17 cellular contexts compared by ENCODE assay signal in genomic region chr9:117535439-117535838, GRCh38.
A peak's percentile ranks its signal among the peaks of the same experiment; 100 is the strongest.
DNase-seq lines count a peak whose midpoint lies in the region; ATAC-seq and TF ChIP-seq lines count a peak whose summit lies in the region.
"Had no signal": no experiment of that assay in that cellular context is flagged by ENCODE, and none has a peak within 500 bp of the region (broad histone marks: within the 10 kb centered on the region; RNA-seq: fewer than 3 reads in every experiment).

No MANE protein-coding gene starts in this region.

- H3K27me3 ChIP-seq in NT2/D1 (ENCODE audit: insufficient read depth, insufficient read length) (no peaks in the 10 kb centered on the region), lower lobe of right lung (ENCODE audit: low read depth) (no peaks in the 10 kb centered on the region), foreskin keratinocyte (no peaks in the 10 kb centered on the region)
- H3K27me3 ChIP-seq: body of pancreas, MG63 had no signal

- H3K36me3 ChIP-seq in NT2/D1 (ENCODE audit: insufficient read depth, insufficient read length, low read length) (no peaks in the 10 kb centered on the region), lower lobe of right lung (no peaks in the 10 kb centered on the region)
- H3K36me3 ChIP-seq: MG63 had no signal

- no peak overlapping the region for H3K27ac ChIP-seq in lower lobe of right lung
- no peak overlapping the region for H3K27ac ChIP-seq in RWPE1
- no peak overlapping the region for H3K27ac ChIP-seq in foreskin keratinocyte
- H3K27ac ChIP-seq: body of pancreas had no signal

- H3K9ac ChIP-seq in NT2/D1 (ENCODE audit: insufficient read length, low read depth): no peak overlapping the region

- POLR2A ChIA-PET in RWPE1 (lab: Yijun Ruan, JAX; ENCODE audit: low non-redundant PET): no interaction called here

- DNase-seq in NCI-H524 (lab: John Stamatoyannopoulos, UW): peak; percentile 15 to 68
- no peak for DNase-seq in NCI-H524 treated with DMSO at 0.1 percent for 48 hours (lab: John Stamatoyannopoulos, UW)
- peak; percentile 9 for DNase-seq in NT2/D1 (ENCODE audit: low read depth, low spot score)
- peak; percentile 41 for DNase-seq in iPS-NIHi7 (ENCODE audit: extremely low spot score)
- DNase-seq in superior temporal gyrus (ENCODE audit: extremely low spot score): peak; percentile 26
- DNase-seq in lower lobe of right lung: no peak
- DNase-seq in RWPE1 (ENCODE audit: low spot score): no peak
- no peak for DNase-seq in foreskin keratinocyte
- DNase-seq: activated CD4-positive, alpha-beta T cell treated with anti-CD3 and anti-CD28 coated beads, Interleukin-2, amount 50 U/mL, for 1 hour; activated CD8-positive, alpha-beta memory T cell treated with anti-CD3 and anti-CD28 coated beads, Interleukin-2, amount 50 U/mL, for 4 hours; activated effector memory CD4-positive, alpha-beta T cell treated with Interleukin-2 at 50 U/mL for 16 hours; MG63; NCI-H1436; NCI-H2227 treated with DMSO at 0.1 percent for 48 hours; occipital lobe had no signal

- H3K4me3 ChIP-seq in NT2/D1 (ENCODE audit: insufficient read length, low read depth) (no peak overlapping the region), lower lobe of right lung (no peak overlapping the region)
- H3K4me3 ChIP-seq: body of pancreas, lung, MG63 had no signal

- no peak for TF ChIP-seq CTCF in lower lobe of right lung (IDR thresholded peaks at IDR 0.05)
- TF ChIP-seq CTCF in RWPE1 (conservative IDR thresholded peaks at IDR 0.05; ENCODE audit: low read depth): no peak
- no peak for TF ChIP-seq CTCF in foreskin keratinocyte (conservative IDR thresholded peaks at IDR 0.05)

- H3K4me1 ChIP-seq in NT2/D1 (ENCODE audit: insufficient read depth, insufficient read length): no peaks in the 10 kb centered on the region
- no peaks in the 10 kb centered on the region for H3K4me1 ChIP-seq in lower lobe of right lung
- no peaks in the 10 kb centered on the region for H3K4me1 ChIP-seq in foreskin keratinocyte
- H3K4me1 ChIP-seq: body of pancreas had no signal

- no peak for ATAC-seq in lower lobe of right lung
- ATAC-seq in foreskin keratinocyte: no peak
- ATAC-seq: body of pancreas had no signal

- CTCF ChIA-PET in RWPE1 (lab: Yijun Ruan, JAX): interaction anchor here (0.5 to 0.7 kb wide), 3 partner anchors 8 to 634 kb away, joined by 4 to 6 read pairs (median 4); no protein-coding TSS in a partner anchor

- intact Hi-C loops in lower lobe of right lung (cut with DNase I): no loop called here

- H3K9me3 ChIP-seq in NT2/D1 (ENCODE audit: insufficient read depth, low read length) (no peaks in the 10 kb centered on the region), lower lobe of right lung (no peaks in the 10 kb centered on the region)
- H3K9me3 ChIP-seq: body of pancreas, MG63 had no signal

Comparison
In these comparisons a context has a peak if more than half of its experiments do, and no peak if none do; other contexts are left out.
1. DNase-seq: peak in NCI-H524 (2 of 2), NT2/D1 (single experiment), iPS-NIHi7 (single experiment) and superior temporal gyrus (single experiment); none in NCI-H524 treated with DMSO at 0.1 percent for 48 hours (single experiment), lower lobe of right lung (single experiment), RWPE1 (single experiment) and foreskin keratinocyte (0 of 2).